In the genomic region with DNA sequence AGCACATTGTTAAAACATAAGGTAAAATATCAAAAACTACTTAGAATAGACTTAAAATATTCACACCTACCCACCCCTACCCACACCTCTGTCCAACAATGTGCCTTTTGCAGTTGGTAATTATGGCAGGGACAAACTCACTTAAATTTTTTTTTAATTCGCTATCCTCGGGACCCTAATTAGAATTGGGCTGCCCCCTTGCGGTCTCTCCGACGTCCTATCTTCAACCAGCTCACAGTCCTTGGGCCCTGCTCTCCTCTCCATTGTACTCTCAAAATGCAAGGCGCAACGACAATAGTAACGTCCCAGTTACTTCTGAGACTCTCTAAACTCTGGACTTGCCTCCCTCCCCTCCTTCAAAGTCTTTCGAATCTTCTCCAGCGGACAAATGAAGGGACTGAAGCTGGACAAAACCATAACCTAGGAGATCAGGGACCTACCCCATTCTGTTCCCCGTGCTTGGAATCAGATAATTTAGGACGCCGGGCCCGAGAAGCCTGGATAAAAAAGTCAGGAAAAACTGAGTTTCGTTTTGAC, we compare ENCODE assay signal across 8 cellular contexts. TPM values are rescaled to one million over a fixed set of nuclear protein-coding genes. Genes with fewer than 3 reads are reported as not detected.
DNase-seq lines count a peak whose midpoint lies in the region; ATAC-seq and TF ChIP-seq lines count a peak whose summit lies in the region.

No MANE protein-coding gene starts in this region.

- TF ChIP-seq EP300 in Ishikawa (IDR thresholded peaks at IDR 0.05; ENCODE audit: borderline replicate concordance) (no peak), gastroesophageal sphincter (IDR thresholded peaks at IDR 0.05) (no peak)

- 1 to 3% methylated on average over 8 to 12 of the region's 15 CpGs for WGBS in gastroesophageal sphincter (ENCODE audit: low coverage in 1 of 2), 2 donors
- 3% methylated on average over 15 of the region's 15 CpGs for WGBS in thymus

- H3K36me3 Mint-ChIP-seq in CD8-positive, alpha-beta memory T cell = peaks cover 1 to 2% (median 1%) of the 10 kb centered on the region in 3 donors

- H3K27ac ChIP-seq in CD8-positive, alpha-beta memory T cell (ENCODE audit: low read depth, low read length) = no peak overlapping the region
- H3K27ac ChIP-seq in Peyer's patch (peak overlapping the region; percentile 53 to 89 (median 72)), gastroesophageal sphincter (peak overlapping the region; percentile 91 to 99 (median 96)), thymus (ENCODE audit: low read depth) (peak overlapping the region; percentile 70)

- no peaks in the 10 kb centered on the region for H3K9me3 ChIP-seq in CD8-positive, alpha-beta memory T cell (ENCODE audit: low read length)
- H3K9me3 ChIP-seq in Peyer's patch = no peaks in the 10 kb centered on the region
- no peaks in the 10 kb centered on the region for H3K9me3 ChIP-seq in gastroesophageal sphincter
- peaks cover 3% of the 10 kb centered on the region for H3K9me3 ChIP-seq in thymus (ENCODE audit: control insufficient read depth)

- TF ChIP-seq CTCF in Peyer's patch (IDR thresholded peaks at IDR 0.05) (peak in 5 of 6 experiments; percentile 39 to 70 (median 68)), gastroesophageal sphincter (IDR thresholded peaks at IDR 0.05) (peak; percentile 61 to 82 (median 78))

- peak; percentile 63 for TF ChIP-seq RAD21 in Ishikawa (IDR thresholded peaks at IDR 0.05; ENCODE audit: low read depth)

- H3K27me3 Mint-ChIP-seq in CD8-positive, alpha-beta memory T cell = no peaks in the 10 kb centered on the region

- H3K27me3 ChIP-seq in CD8-positive, alpha-beta memory T cell (ENCODE audit: insufficient read depth, low read length, poor library complexity, severe bottlenecking) = no peaks in the 10 kb centered on the region
- no peaks in the 10 kb centered on the region for H3K27me3 ChIP-seq in Peyer's patch
- no peaks in the 10 kb centered on the region for H3K27me3 ChIP-seq in gastroesophageal sphincter
- H3K27me3 ChIP-seq in thymus (ENCODE audit: control insufficient read depth, insufficient read depth) = peaks cover 21% of the 10 kb centered on the region

- peak overlapping the region; percentile 71 to 98 (median 94) for H3K27ac Mint-ChIP-seq in CD8-positive, alpha-beta memory T cell

- peak; percentile 31 to 74 (median 48) for DNase-seq in CD8-positive, alpha-beta memory T cell
- peak; percentile 70 to 88 (median 75) for DNase-seq in Peyer's patch
- DNase-seq in activated naive CD4-positive, alpha-beta T cell (lab: John Stamatoyannopoulos, UW) = peak in 3 of 4 experiments; percentile 18 to 46 (median 36)
- peak in 49 of 56 donors; percentile 18 to 86 (median 58) for DNase-seq in nucleus accumbens (lab: John Stamatoyannopoulos, UW)

- no peaks in the 10 kb centered on the region for H3K36me3 ChIP-seq in CD8-positive, alpha-beta memory T cell (ENCODE audit: insufficient read depth, low read length)
- H3K36me3 ChIP-seq in Peyer's patch (peaks cover 0 to 1% (median 0%) of the 10 kb centered on the region in 3 donors), gastroesophageal sphincter (peaks cover 0 to 22% of the 10 kb centered on the region in 2 donors), thymus (ENCODE audit: control insufficient read depth, insufficient read depth) (no peaks in the 10 kb centered on the region)

- H3K4me1 ChIP-seq in CD8-positive, alpha-beta memory T cell (ENCODE audit: insufficient read depth, low read length) = peaks cover 27% of the 10 kb centered on the region
- H3K4me1 ChIP-seq in Peyer's patch = peaks cover 0 to 23% (median 4%) of the 10 kb centered on the region in 4 donors
- H3K4me1 ChIP-seq in gastroesophageal sphincter = peaks cover 6 to 60% (median 18%) of the 10 kb centered on the region in 3 donors
- H3K4me1 ChIP-seq in thymus (ENCODE audit: control insufficient read depth, insufficient read depth, low read length) = peaks cover 8% of the 10 kb centered on the region

- peak overlapping the region; percentile 79 to 94 (median 87) for H3K4me3 Mint-ChIP-seq in CD8-positive, alpha-beta memory T cell

- peak in 1 of 2 donors; percentile 65 for TF ChIP-seq POLR2A in Peyer's patch (IDR thresholded peaks at IDR 0.05)
- no peak for TF ChIP-seq POLR2A in gastroesophageal sphincter (IDR thresholded peaks at IDR 0.05)
- TF ChIP-seq POLR2A in GM18505 (IDR thresholded peaks at IDR 0.05; ENCODE audit: borderline replicate concordance, extremely low read depth, insufficient read depth, insufficient read length) = no peak

- no peaks in the 10 kb centered on the region for H3K9me3 Mint-ChIP-seq in CD8-positive, alpha-beta memory T cell

- CTCF ChIA-PET in CD8-positive, alpha-beta memory T cell (lab: Charles Lee) = interaction anchor here (0.9 to 1.3 kb wide), 7 partner anchors 10 to 83 kb away, joined by 3 to 11 read pairs (median 4); partner anchors contain the start of genes APH1A, CA14 and RPRD2

- peak overlapping the region; percentile 67 for H3K4me3 ChIP-seq in CD8-positive, alpha-beta memory T cell (ENCODE audit: low read length)
- H3K4me3 ChIP-seq in Peyer's patch = peak overlapping the region; percentile 31 to 56 (median 44)
- peak overlapping the region; percentile 42 to 68 for H3K4me3 ChIP-seq in gastroesophageal sphincter
- H3K4me3 ChIP-seq in thymus (ENCODE audit: low read length) = peak overlapping the region; percentile 51

- POLR2A ChIA-PET in CD8-positive, alpha-beta memory T cell (lab: Charles Lee) = interaction anchor here (1.0 to 1.3 kb wide), 2 partner anchors 12 to 82 kb away, joined by 5 to 12 read pairs; partner anchors contain the start of gene APH1A

- ATAC-seq in gastroesophageal sphincter = peak; percentile 34
- ATAC-seq in GM18505 (IDR thresholded peaks at IDR 0.05; ENCODE audit: unreplicated experiment) = no peak

- peaks cover 25 to 31% (median 27%) of the 10 kb centered on the region in 3 donors for H3K4me1 Mint-ChIP-seq in CD8-positive, alpha-beta memory T cell

TF ChIP-seq in Ishikawa, 13 proteins besides CTCF, POLR2A, EP300 and RAD21:
- TF ChIP-seq TAF1 (IDR thresholded peaks at IDR 0.05; ENCODE audit: low read depth) (no peak), REST (IDR thresholded peaks at IDR 0.05; ENCODE audit: low read depth) (no peak), TCF12 (IDR thresholded peaks at IDR 0.05; ENCODE audit: low read depth) (no peak), EGR1 (IDR thresholded peaks at IDR 0.05) (no peak)
- TF ChIP-seq, protein P1, sequence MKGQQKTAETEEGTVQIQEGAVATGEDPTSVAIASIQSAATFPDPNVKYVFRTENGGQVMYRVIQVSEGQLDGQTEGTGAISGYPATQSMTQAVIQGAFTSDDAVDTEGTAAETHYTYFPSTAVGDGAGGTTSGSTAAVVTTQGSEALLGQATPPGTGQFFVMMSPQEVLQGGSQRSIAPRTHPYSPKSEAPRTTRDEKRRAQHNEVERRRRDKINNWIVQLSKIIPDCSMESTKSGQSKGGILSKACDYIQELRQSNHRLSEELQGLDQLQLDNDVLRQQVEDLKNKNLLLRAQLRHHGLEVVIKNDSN (IDR thresholded peaks at IDR 0.05) = no peak

RNA-seq across cellular contexts. Expression of gene CIART, which starts 1.1 kb away (rescaled TPM):
- 1 to 10 TPM in 1 of 2 experiments, under 1 TPM in 1; 0.81 to 1.7 TPM for total RNA-seq in CD8-positive, alpha-beta memory T cell
- polyA plus RNA-seq in CD8-positive, alpha-beta memory T cell = 0.60 TPM
- total RNA-seq in Peyer's patch = 1 to 10 TPM; 1.7 to 5.7 (median 5.1) TPM
- total RNA-seq in gastroesophageal sphincter = 10 to 100 TPM in 2 of 4 donors, 1 to 10 TPM in 2; 3.5 to 28.3 (median 14.2) TPM
- polyA plus RNA-seq in thymus = 3.1 TPM

RNA-seq across cellular contexts. Expression of gene C1orf54, which starts 8.7 kb away (rescaled TPM):
- under 1 TPM; 0.60 to 0.61 TPM for total RNA-seq in CD8-positive, alpha-beta memory T cell
- polyA plus RNA-seq in CD8-positive, alpha-beta memory T cell = 4.0 TPM
- 10 to 100 TPM in 1 of 4 donors, 1 to 10 TPM in 1, not detected in 2; 3.6 to 17.3 TPM for total RNA-seq in Peyer's patch
- 10 to 100 TPM in 3 of 4 donors, 1 to 10 TPM in 1; 5.2 to 37.7 (median 16.2) TPM for total RNA-seq in gastroesophageal sphincter
- 65.6 TPM for polyA plus RNA-seq in thymus

RNA-seq across cellular contexts. Expression of gene MRPS21, which starts 12.4 kb away (rescaled TPM):
- total RNA-seq in CD8-positive, alpha-beta memory T cell = 10 to 100 TPM; 76.9 to 81.0 TPM
- 80.1 TPM for polyA plus RNA-seq in CD8-positive, alpha-beta memory T cell
- total RNA-seq in Peyer's patch (10 to 100 TPM; 21.9 to 46.2 (median 32.5) TPM), gastroesophageal sphincter (10 to 100 TPM; 36.0 to 59.9 (median 43.4) TPM)
- polyA plus RNA-seq in thymus = 114 TPM

RNA-seq across cellular contexts. Expression of gene APH1A, which starts 12.5 kb away (rescaled TPM):
- total RNA-seq in CD8-positive, alpha-beta memory T cell = 100 to 1,000 TPM; 139 to 140 TPM
- polyA plus RNA-seq in CD8-positive, alpha-beta memory T cell = 63.4 TPM
- 100 to 1,000 TPM in 2 of 4 donors, 10 to 100 TPM in 2; 78.4 to 106 (median 99.3) TPM for total RNA-seq in Peyer's patch
- total RNA-seq in gastroesophageal sphincter = 10 to 100 TPM; 40.3 to 68.9 (median 49.5) TPM
- 102 TPM for polyA plus RNA-seq in thymus

RNA-seq across cellular contexts. Expression of gene CA14, which starts 23.7 kb away (rescaled TPM):
- not detected for total RNA-seq in CD8-positive, alpha-beta memory T cell
- 0.20 TPM for polyA plus RNA-seq in CD8-positive, alpha-beta memory T cell
- not detected for total RNA-seq in Peyer's patch
- total RNA-seq in gastroesophageal sphincter = 1 to 10 TPM in 1 of 4 donors, under 1 TPM in 3; 0.54 to 1.5 (median 0.78) TPM
- 0.14 TPM for polyA plus RNA-seq in thymus
